Comparison of ENCODE assay signal across 33 cellular contexts in the genomic region with DNA sequence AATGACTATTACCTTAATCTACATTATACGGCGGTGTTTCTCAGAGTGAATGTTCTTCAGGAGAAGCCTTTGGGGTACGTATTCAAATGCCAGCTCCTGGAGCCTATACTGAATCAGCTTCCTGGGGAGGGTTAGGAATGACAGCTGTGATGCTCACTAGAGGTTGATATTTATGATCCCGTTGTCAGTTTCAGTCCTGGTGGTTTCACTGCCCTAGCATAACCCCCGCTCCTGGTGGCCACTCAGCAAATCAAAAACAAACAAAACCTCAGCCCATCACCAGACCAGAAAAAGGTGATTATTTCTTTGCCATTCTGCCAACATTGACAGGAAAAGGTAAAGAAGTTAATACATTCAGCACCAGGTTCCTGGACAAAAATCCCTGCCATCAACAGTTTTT.
"Had no signal": no experiment of that assay in that cellular context is flagged by ENCODE, and none has a peak within 500 bp of the region (broad histone marks: within the 10 kb centered on the region; RNA-seq: fewer than 3 reads in every experiment).

No MANE protein-coding gene starts in this region.

- H3K4me3 ChIP-seq: PC-9 had no signal

- H3K4me2 ChIP-seq: PC-9 had no signal

- H2AFZ ChIP-seq: PC-9 had no signal

- H3K27me3 ChIP-seq: brain microvascular endothelial cell had no signal

- FAIRE-seq: colon, RCC 7860 had no signal

- H3K27ac ChIP-seq: brain microvascular endothelial cell, PC-9, VCaP had no signal

- DNase-seq: activated B cell treated with CpG ODN at 0.5 μM for 24 hours; activated CD4-positive, alpha-beta memory T cell treated with anti-CD3 and anti-CD28 coated beads for 36 hours; activated CD4-positive, alpha-beta T cell treated with anti-CD3 and anti-CD28 coated beads for 4 hours; activated CD4-positive, alpha-beta T cell treated with anti-CD3 and anti-CD28 coated beads, Interleukin-2, amount 50 U/mL, for 1 hour; activated CD4-positive, CD25-positive, alpha-beta regulatory T cell treated with anti-CD3 and anti-CD28 coated beads, Interleukin-2, amount 50 U/mL, for 72 hours; activated CD8-positive, alpha-beta memory T cell treated with anti-CD3 and anti-CD28 coated beads, Interleukin-2, amount 50 U/mL, for 4 hours; activated effector memory CD4-positive, alpha-beta T cell treated with Interleukin-2 at 50 U/mL for 16 hours; activated naive CD4-positive, alpha-beta T cell treated with anti-CD3 and anti-CD28 coated beads, Interleukin-2, amount 50 U/mL, for 16 hours; activated naive CD8-positive, alpha-beta T cell treated with anti-CD3 and anti-CD28 coated beads for 36 hours; activated T-cell treated with anti-CD3 and anti-CD28 coated beads for 4 hours; activated T-cell treated with anti-CD3 and anti-CD28 coated beads, Interleukin-2, amount 50 U/mL, for 48 hours; amniotic stem cell; aorta; brain microvascular endothelial cell; central memory CD4-positive, alpha-beta T cell; NCI-H1048; NCI-H1105 treated with DMSO at 0.1 percent for 48 hours; NCI-H1436; NCI-H1694; NCI-H1930; NCI-H2081 treated with DMSO at 0.1 percent for 48 hours; NCI-H345; NCI-H524 treated with DMSO at 0.1 percent for 48 hours; NK-92 treated with Interleukin-12 subunit alpha and Interleukin-12 subunit beta, amount 100 ng/mL, for 24 hours; PC-9; Right ventricle myocardium superior; SW 1271; T-helper 1 cell; T-helper 2 cell; T-helper 9 cell had no signal

- H3K36me3 ChIP-seq: brain microvascular endothelial cell had no signal
